ENCODE assay signal across 1 cellular context in the genomic region with DNA sequence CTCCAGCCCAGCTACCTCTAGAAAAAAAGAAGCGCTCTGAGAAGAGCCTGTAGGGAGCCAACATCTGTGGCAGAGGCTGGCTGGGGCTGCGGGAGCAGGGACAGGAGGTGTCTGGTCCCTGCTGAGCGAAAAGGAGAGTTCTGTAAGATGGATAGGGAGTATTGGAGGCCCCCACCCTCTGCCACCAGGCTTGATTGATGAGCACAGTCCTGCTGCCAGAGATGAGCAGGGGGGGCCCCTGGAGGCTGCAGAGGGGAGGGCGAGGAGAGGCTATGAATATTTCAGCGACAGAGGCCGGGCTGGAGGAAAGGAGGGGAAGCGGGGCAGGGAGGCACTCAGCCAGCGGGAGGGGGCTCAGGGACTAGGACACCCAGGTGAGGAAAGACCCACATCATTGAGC.
TF ChIP-seq lines count a peak whose summit lies in the region.

No MANE protein-coding gene starts in this region.

TF ChIP-seq in WTC11, 78 proteins besides CTCF, POLR2A, EP300 and RAD21 (continued from another document):
- TF ChIP-seq, protein P1, sequence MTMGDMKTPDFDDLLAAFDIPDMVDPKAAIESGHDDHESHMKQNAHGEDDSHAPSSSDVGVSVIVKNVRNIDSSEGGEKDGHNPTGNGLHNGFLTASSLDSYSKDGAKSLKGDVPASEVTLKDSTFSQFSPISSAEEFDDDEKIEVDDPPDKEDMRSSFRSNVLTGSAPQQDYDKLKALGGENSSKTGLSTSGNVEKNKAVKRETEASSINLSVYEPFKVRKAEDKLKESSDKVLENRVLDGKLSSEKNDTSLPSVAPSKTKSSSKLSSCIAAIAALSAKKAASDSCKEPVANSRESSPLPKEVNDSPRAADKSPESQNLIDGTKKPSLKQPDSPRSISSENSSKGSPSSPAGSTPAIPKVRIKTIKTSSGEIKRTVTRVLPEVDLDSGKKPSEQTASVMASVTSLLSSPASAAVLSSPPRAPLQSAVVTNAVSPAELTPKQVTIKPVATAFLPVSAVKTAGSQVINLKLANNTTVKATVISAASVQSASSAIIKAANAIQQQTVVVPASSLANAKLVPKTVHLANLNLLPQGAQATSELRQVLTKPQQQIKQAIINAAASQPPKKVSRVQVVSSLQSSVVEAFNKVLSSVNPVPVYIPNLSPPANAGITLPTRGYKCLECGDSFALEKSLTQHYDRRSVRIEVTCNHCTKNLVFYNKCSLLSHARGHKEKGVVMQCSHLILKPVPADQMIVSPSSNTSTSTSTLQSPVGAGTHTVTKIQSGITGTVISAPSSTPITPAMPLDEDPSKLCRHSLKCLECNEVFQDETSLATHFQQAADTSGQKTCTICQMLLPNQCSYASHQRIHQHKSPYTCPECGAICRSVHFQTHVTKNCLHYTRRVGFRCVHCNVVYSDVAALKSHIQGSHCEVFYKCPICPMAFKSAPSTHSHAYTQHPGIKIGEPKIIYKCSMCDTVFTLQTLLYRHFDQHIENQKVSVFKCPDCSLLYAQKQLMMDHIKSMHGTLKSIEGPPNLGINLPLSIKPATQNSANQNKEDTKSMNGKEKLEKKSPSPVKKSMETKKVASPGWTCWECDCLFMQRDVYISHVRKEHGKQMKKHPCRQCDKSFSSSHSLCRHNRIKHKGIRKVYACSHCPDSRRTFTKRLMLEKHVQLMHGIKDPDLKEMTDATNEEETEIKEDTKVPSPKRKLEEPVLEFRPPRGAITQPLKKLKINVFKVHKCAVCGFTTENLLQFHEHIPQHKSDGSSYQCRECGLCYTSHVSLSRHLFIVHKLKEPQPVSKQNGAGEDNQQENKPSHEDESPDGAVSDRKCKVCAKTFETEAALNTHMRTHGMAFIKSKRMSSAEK (CRISPR knock-in tag; IDR thresholded peaks at IDR 0.05; ENCODE audit: borderline replicate concordance), result no peak
- TF ChIP-seq, protein P2, sequence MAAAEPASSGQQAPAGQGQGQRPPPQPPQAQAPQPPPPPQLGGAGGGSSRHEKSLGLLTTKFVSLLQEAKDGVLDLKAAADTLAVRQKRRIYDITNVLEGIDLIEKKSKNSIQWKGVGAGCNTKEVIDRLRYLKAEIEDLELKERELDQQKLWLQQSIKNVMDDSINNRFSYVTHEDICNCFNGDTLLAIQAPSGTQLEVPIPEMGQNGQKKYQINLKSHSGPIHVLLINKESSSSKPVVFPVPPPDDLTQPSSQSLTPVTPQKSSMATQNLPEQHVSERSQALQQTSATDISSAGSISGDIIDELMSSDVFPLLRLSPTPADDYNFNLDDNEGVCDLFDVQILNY (CRISPR knock-in tag; IDR thresholded peaks at IDR 0.05), result no peak
